ENCODE assay signal across 16 cellular contexts in the genomic region with DNA sequence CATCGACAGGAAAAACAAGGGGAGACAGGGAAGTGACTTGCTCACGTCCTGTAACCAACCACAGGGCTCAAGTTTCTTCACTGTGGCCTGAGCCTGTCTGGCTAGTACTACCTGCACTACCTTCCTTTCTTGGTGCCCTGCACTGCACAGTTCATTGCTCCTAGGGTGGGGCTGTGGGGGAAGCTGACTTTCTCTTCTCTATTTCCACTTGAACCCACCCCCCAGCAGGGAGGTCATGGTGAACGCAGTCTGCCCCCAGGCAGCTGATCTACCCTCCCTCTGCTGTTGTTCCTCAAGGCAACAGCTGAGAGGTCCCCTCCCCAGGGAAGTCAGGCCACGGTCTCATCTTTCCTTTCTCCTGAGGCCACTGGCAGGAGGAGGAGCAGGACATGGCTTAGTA.
DNase-seq lines count a peak whose midpoint lies in the region; ATAC-seq and TF ChIP-seq lines count a peak whose summit lies in the region.
"Had no signal": no experiment of that assay in that cellular context is flagged by ENCODE, and none has a peak within 500 bp of the region (broad histone marks: within the 10 kb centered on the region; RNA-seq: fewer than 3 reads in every experiment).

No MANE protein-coding gene starts in this region.

- H3K4me1 ChIP-seq in spleen, result peaks cover 0 to 14% (median 0%) of the 10 kb centered on the region in 6 donors
- H3K4me1 ChIP-seq: vagina had no signal

- ATAC-seq in GM19043 (IDR thresholded peaks at IDR 0.05; ENCODE audit: low read depth, unreplicated experiment), result peak; percentile 88
- ATAC-seq in HG02678 (IDR thresholded peaks at IDR 0.05; ENCODE audit: unreplicated experiment), result peak; percentile 86
- ATAC-seq: naive thymus-derived CD8-positive, alpha-beta T cell had no signal

- peaks cover 0 to 17% (median 5%) of the 10 kb centered on the region in 6 donors for H3K9me3 Mint-ChIP-seq in immature natural killer cell
- H3K9me3 Mint-ChIP-seq: activated CD4-positive, alpha-beta T cell treated with anti-CD3 and anti-CD28 coated beads, Interleukin-2, amount 10 ng/mL, durations not matched to agents 24 days and 14 days had no signal

- TF ChIP-seq POLR2A in spleen (IDR thresholded peaks at IDR 0.05), result no peak

- no peaks in the 10 kb centered on the region for H3K36me3 ChIP-seq in spleen
- H3K36me3 ChIP-seq: vagina had no signal

- peaks cover 0 to 2% (median 0%) of the 10 kb centered on the region in 3 donors for H3K27me3 Mint-ChIP-seq in immature natural killer cell (ENCODE audit: low read depth in 3 of 3)
- H3K27me3 Mint-ChIP-seq: activated CD4-positive, alpha-beta T cell treated with anti-CD3 and anti-CD28 coated beads, Interleukin-2, amount 10 ng/mL, durations not matched to agents 24 days and 14 days; CD4-positive, alpha-beta memory T cell; central memory CD8-positive, alpha-beta T cell had no signal

- TF ChIP-seq CTCF in spleen (IDR thresholded peaks at IDR 0.05 in 8 of 11, conservative IDR thresholded peaks at IDR 0.05 in 3 of 11), result no peak

- 15 to 47% (median 30%) methylated on average over 4 of the region's 4 CpGs for WGBS in spleen, 5 donors

- H3K27ac Mint-ChIP-seq in immature natural killer cell, result no peak overlapping the region
- H3K27ac Mint-ChIP-seq: activated CD4-positive, alpha-beta T cell treated with anti-CD3 and anti-CD28 coated beads, Interleukin-2, amount 10 ng/mL, durations not matched to agents 24 days and 14 days; CD4-positive, alpha-beta memory T cell; naive thymus-derived CD8-positive, alpha-beta T cell had no signal

- H3K27ac ChIP-seq in spleen, result peak overlapping the region in 1 of 8 donors; percentile 42
- H3K27ac ChIP-seq: skin epidermis, vagina had no signal

- no peaks in the 10 kb centered on the region for H3K27me3 ChIP-seq in spleen (replicated peaks in 1 of 7)
- H3K27me3 ChIP-seq: vagina had no signal

- no peaks in the 10 kb centered on the region for H3K9me3 ChIP-seq in spleen
- H3K9me3 ChIP-seq: vagina had no signal

- intact Hi-C loops in spleen (cut with DNase I; ENCODE audit: low total_unique reads), result no loop called here

- H3K4me3 Mint-ChIP-seq in immature natural killer cell, result no peak overlapping the region
- H3K4me3 Mint-ChIP-seq: activated CD4-positive, alpha-beta T cell treated with anti-CD3 and anti-CD28 coated beads, Interleukin-2, amount 10 ng/mL, durations not matched to agents 24 days and 14 days; CD4-positive, alpha-beta memory T cell; central memory CD8-positive, alpha-beta T cell; naive thymus-derived CD8-positive, alpha-beta T cell had no signal

- no peaks in the 10 kb centered on the region for H3K36me3 Mint-ChIP-seq in immature natural killer cell
- H3K36me3 Mint-ChIP-seq: CD4-positive, alpha-beta memory T cell; naive thymus-derived CD8-positive, alpha-beta T cell had no signal

- no peak overlapping the region for H3K4me3 ChIP-seq in spleen
- H3K4me3 ChIP-seq: skin epidermis, vagina had no signal

- DNase-seq in HT1080 (ENCODE audit: low read depth), result peak; percentile 3
- peak; percentile 78 for DNase-seq in spleen
- DNase-seq in NCI-H1930 (lab: John Stamatoyannopoulos, UW), result no peak
- no peak for DNase-seq in immature natural killer cell
- DNase-seq in activated CD4-positive, alpha-beta T cell treated with anti-CD3 and anti-CD28 coated beads, Interleukin-2, amount 50 U/mL, for 48 hours, result no peak
- DNase-seq in stimulated activated CD4-positive, alpha-beta T cell treated with anti-CD3 and anti-CD28 coated beads, Interleukin-1b, Interleukin-23, amount 100 ng/mL, for 48 hours, result no peak
- DNase-seq: activated CD4-positive, alpha-beta T cell treated with anti-CD3 and anti-CD28 coated beads, Interleukin-2, amount 10 ng/mL, durations not matched to agents 24 days and 14 days; activated effector memory CD4-positive, alpha-beta T cell treated with anti-CD3 and anti-CD28 coated beads, Interleukin-2, amount 50 U/mL, for 16 hours; CD4-positive, alpha-beta memory T cell; naive thymus-derived CD8-positive, alpha-beta T cell; NCI-H1048 had no signal

- H3K4me1 Mint-ChIP-seq in immature natural killer cell, result no peaks in the 10 kb centered on the region
- H3K4me1 Mint-ChIP-seq: activated CD4-positive, alpha-beta T cell treated with anti-CD3 and anti-CD28 coated beads, Interleukin-2, amount 10 ng/mL, durations not matched to agents 24 days and 14 days; CD4-positive, alpha-beta memory T cell; central memory CD8-positive, alpha-beta T cell had no signal

Comparison
In these comparisons a context has a peak if more than half of its experiments do, and no peak if none do; other contexts are left out.
1. DNase-seq: peak in HT1080 (single experiment) and spleen (single experiment); none in NCI-H1930 (0 of 2), immature natural killer cell (0 of 3), activated CD4-positive, alpha-beta T cell treated with anti-CD3 and anti-CD28 coated beads, Interleukin-2, amount 50 U/mL, for 48 hours (0 of 2) and stimulated activated CD4-positive, alpha-beta T cell treated with anti-CD3 and anti-CD28 coated beads, Interleukin-1b, Interleukin-23, amount 100 ng/mL, for 48 hours (single experiment).